Comparison of ENCODE assay signal across 10 cellular contexts in the genomic region with DNA sequence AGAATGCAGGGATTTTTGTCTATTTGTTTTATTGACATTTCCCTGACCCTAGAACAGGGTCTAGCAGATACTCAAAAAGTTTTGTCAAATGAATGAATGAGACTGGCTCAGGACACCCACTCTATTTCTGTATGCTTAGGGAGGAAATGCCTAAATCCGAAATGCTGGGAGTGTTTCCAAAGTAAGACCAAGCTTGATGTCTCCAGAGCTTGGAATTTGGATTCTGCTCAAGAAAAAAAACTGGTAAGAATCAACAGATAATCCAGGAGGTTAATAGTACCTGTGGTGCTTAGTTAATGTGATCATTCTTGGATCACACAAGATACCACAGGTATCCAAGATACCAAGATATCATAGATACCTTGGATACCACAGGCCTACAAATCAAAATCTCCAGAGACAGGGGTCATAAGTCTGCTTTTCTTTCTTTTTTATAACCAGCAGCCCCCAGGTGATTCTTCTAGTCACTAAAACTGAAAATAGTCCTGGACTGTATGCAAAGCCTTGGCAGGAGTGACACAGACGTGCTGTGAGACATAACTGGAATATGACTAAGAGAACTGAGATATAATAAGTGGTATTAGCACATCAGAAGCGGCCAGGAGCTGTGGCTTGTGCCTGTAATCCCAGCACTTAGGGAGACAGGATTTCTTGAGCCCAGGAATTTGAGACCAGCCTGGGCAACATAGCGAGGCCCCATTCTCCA. TPM values are rescaled to one million over a fixed set of nuclear protein-coding genes. Genes with fewer than 3 reads are reported as not detected.
DNase-seq lines count a peak whose midpoint lies in the region; ATAC-seq and TF ChIP-seq lines count a peak whose summit lies in the region.
"Had no signal": no experiment of that assay in that cellular context is flagged by ENCODE, and none has a peak within 500 bp of the region (broad histone marks: within the 10 kb centered on the region; RNA-seq: fewer than 3 reads in every experiment).

No MANE protein-coding gene starts in this region.

- H3K4me3 Mint-ChIP-seq in T-helper 2 cell treated with Interferon-gamma antibody and Interleukin-4, amounts not matched to agents 5 μg/mL and 100 μg/mL, for 36 hours: no peak overlapping the region
- no peak overlapping the region for H3K4me3 Mint-ChIP-seq in H9
- H3K4me3 Mint-ChIP-seq: neural crest cell had no signal

- no peak overlapping the region for H2BK20ac ChIP-seq in H9 (ENCODE audit: low read depth, low read length, poor library complexity, severe bottlenecking)

- TF ChIP-seq POLR2A in testis (IDR thresholded peaks at IDR 0.05): no peak

- no peak overlapping the region for H2BK12ac ChIP-seq in H9 (ENCODE audit: insufficient read length, low read depth, low read length)

- H3K4me3 ChIP-seq in epithelial cell of esophagus (ENCODE audit: low read length): no peak overlapping the region
- no peak overlapping the region for H3K4me3 ChIP-seq in testis

- H3K79me1 ChIP-seq in H9 (ENCODE audit: insufficient read depth, low read depth, low read length, poor library complexity, severe bottlenecking): no peaks in the 10 kb centered on the region

- H3K27me3 ChIP-seq in H9 (ENCODE audit: insufficient read depth, low read length): no peaks in the 10 kb centered on the region
- H3K27me3 ChIP-seq in testis: no peaks in the 10 kb centered on the region

- H3K27ac Mint-ChIP-seq in T-helper 2 cell treated with Interferon-gamma antibody and Interleukin-4, amounts not matched to agents 5 μg/mL and 100 μg/mL, for 36 hours: no peak overlapping the region
- H3K27ac Mint-ChIP-seq in H9: peak overlapping the region in 1 of 3 experiments; percentile 41; a peak in 1 of 7 replicates

- H4K20me1 ChIP-seq in H9 (ENCODE audit: control insufficient read depth, insufficient read depth, insufficient read length): no peaks in the 10 kb centered on the region

- H3K36me3 Mint-ChIP-seq in T-helper 2 cell treated with Interferon-gamma antibody and Interleukin-4, amounts not matched to agents 5 μg/mL and 100 μg/mL, for 36 hours (ENCODE audit: low read depth): no peaks in the 10 kb centered on the region
- H3K36me3 Mint-ChIP-seq in H9 (ENCODE audit: insufficient read depth in 1 of 3, low read depth in 3 of 3): no peaks in the 10 kb centered on the region

- H3K18ac ChIP-seq in H9 (ENCODE audit: insufficient read length, low read depth, low read length): no peak overlapping the region

- H3K27ac ChIP-seq in H9 (ENCODE audit: insufficient read length, low read depth, low read length) (no peak overlapping the region), testis (no peak overlapping the region)

- no peak overlapping the region for H3K14ac ChIP-seq in H9 (ENCODE audit: insufficient read depth, low read length)

- no peak overlapping the region for H2AK5ac ChIP-seq in H9 (ENCODE audit: insufficient read length, low read length)

- H3K79me2 ChIP-seq in H9 (ENCODE audit: insufficient read depth, low read length): no peaks in the 10 kb centered on the region

- H3K4me1 ChIP-seq in H9 (ENCODE audit: insufficient read depth, low read length) (no peaks in the 10 kb centered on the region; the same call in 1 of the 2 replicates), testis (no peaks in the 10 kb centered on the region)

- no peak overlapping the region for H2BK5ac ChIP-seq in H9 (ENCODE audit: insufficient read length, low read length)

- no peaks in the 10 kb centered on the region for H3K36me3 ChIP-seq in testis (ENCODE audit: low read depth, missing control alignments)

- H3K4me2 ChIP-seq in H9 (ENCODE audit: insufficient read depth, insufficient read length, low read length): no peak overlapping the region

- no peak overlapping the region for H3T11ph ChIP-seq in H9 (ENCODE audit: low read length)

- no peak overlapping the region for H4K5ac ChIP-seq in H9 (ENCODE audit: insufficient read length, low read depth, low read length)

- H3K27me3 Mint-ChIP-seq in T-helper 2 cell treated with Interferon-gamma antibody and Interleukin-4, amounts not matched to agents 5 μg/mL and 100 μg/mL, for 36 hours (ENCODE audit: low read depth): peaks cover 2% of the 10 kb centered on the region
- H3K27me3 Mint-ChIP-seq in H9 (ENCODE audit: low read depth): no peaks in the 10 kb centered on the region

- H2BK120ac ChIP-seq in H9 (ENCODE audit: low read depth, low read length, poor library complexity, severe bottlenecking): no peak overlapping the region

- H3K9me3 ChIP-seq in H9 (ENCODE audit: control insufficient read depth, low read depth, low read length) (no peaks in the 10 kb centered on the region), testis (no peaks in the 10 kb centered on the region)

- H3K9ac ChIP-seq in H9 (ENCODE audit: extremely low read depth, insufficient read length, low read length): no peak overlapping the region

- no peak overlapping the region for H2AFZ ChIP-seq in H9 (ENCODE audit: low read length)

- no peaks in the 10 kb centered on the region for H3K23me2 ChIP-seq in H9 (ENCODE audit: insufficient read length, low read depth, low read length, poor library complexity, severe bottlenecking)

- no peak overlapping the region for H3K4ac ChIP-seq in H9 (ENCODE audit: low read depth, low read length)

- WGBS in H9 (ENCODE audit: extremely low coverage, insufficient read length, low lambda C conversion rate): no CpG with 5 or more reads among the region's 4 CpGs
- 57 to 71% methylated on average over 4 of the region's 4 CpGs for WGBS in testis, 2 donors

- H3K9me3 Mint-ChIP-seq in T-helper 2 cell treated with Interferon-gamma antibody and Interleukin-4, amounts not matched to agents 5 μg/mL and 100 μg/mL, for 36 hours: no peaks in the 10 kb centered on the region
- no peaks in the 10 kb centered on the region; a peak in 1 of 5 replicates for H3K9me3 Mint-ChIP-seq in H9
- H3K9me3 Mint-ChIP-seq: neural crest cell had no signal

- intact Hi-C loops in testis (cut with DNase I; ENCODE audit: low total_unique reads): no loop called here

- no peak overlapping the region for H3K23ac ChIP-seq in H9 (ENCODE audit: insufficient read length, low read depth, low read length)

- H4K91ac ChIP-seq in H9 (ENCODE audit: insufficient read length, low read depth, low read length): no peak overlapping the region

- ATAC-seq in HG03342 (IDR thresholded peaks at IDR 0.05; ENCODE audit: unreplicated experiment): peak; percentile 82
- no peak for ATAC-seq in HG03139 (IDR thresholded peaks at IDR 0.05; ENCODE audit: unreplicated experiment)

- H3K56ac ChIP-seq in H9 (ENCODE audit: insufficient read length, low read depth, low read length): no peak overlapping the region

- H3K4me1 Mint-ChIP-seq in T-helper 2 cell treated with Interferon-gamma antibody and Interleukin-4, amounts not matched to agents 5 μg/mL and 100 μg/mL, for 36 hours (ENCODE audit: low read depth): no peaks in the 10 kb centered on the region
- H3K4me1 Mint-ChIP-seq in H9: peaks cover 10 to 12% of the 10 kb centered on the region in 2 experiments
- H3K4me1 Mint-ChIP-seq: neural crest cell had no signal

- peak; percentile 32 for DNase-seq in T-helper 2 cell treated with Interferon-gamma antibody and Interleukin-4, amounts not matched to agents 5 μg/mL and 100 μg/mL, for 36 hours (ENCODE audit: low spot score)
- no peak for DNase-seq in T-helper 2 cell
- DNase-seq in epithelial cell of esophagus (ENCODE audit: low read depth): peak; percentile 86
- DNase-seq in stimulated activated CD4-positive, alpha-beta T cell treated with anti-CD3 and anti-CD28 coated beads, Interleukin-4, amount 100 ng/mL, for 24 hours: peak; percentile 10
- no peak for DNase-seq in H9
- DNase-seq in testis: no peak
- DNase-seq: SHP77 had no signal

- H4K8ac ChIP-seq in H9 (replicated peaks; ENCODE audit: insufficient read length, low read depth, low read length): no peak overlapping the region

- TF ChIP-seq CTCF in epithelial cell of esophagus (IDR thresholded peaks at IDR 0.05; ENCODE audit: insufficient read depth, low read depth, low read length, missing control alignments) (no peak), H9 (conservative IDR thresholded peaks at IDR 0.05) (no peak), testis (IDR thresholded peaks at IDR 0.05) (no peak)

- H2BK15ac ChIP-seq in H9 (ENCODE audit: low read depth, low read length): no peak overlapping the region

RNA-seq across cellular contexts. Expression of gene SP3, which starts 39.9 kb away (rescaled TPM):
- total RNA-seq in H9 (2021) (86.3 and 87.6 TPM in 2 replicates), testis (100 to 1,000 TPM; 135 to 142 TPM)
- 48.1 TPM for polyA plus RNA-seq in testis (ENCODE audit: insufficient read depth, low read depth, low replicate concordance)

Comparison
In these comparisons a context has a peak if more than half of its experiments do, and no peak if none do; other contexts are left out.
1. DNase-seq: peak in T-helper 2 cell treated with Interferon-gamma antibody and Interleukin-4, amounts not matched to agents 5 μg/mL and 100 μg/mL, for 36 hours (single experiment), epithelial cell of esophagus (single experiment) and stimulated activated CD4-positive, alpha-beta T cell treated with anti-CD3 and anti-CD28 coated beads, Interleukin-4, amount 100 ng/mL, for 24 hours (single experiment); none in T-helper 2 cell (0 of 5), H9 (single experiment) and testis (single experiment).